ENCODE assay signal across 1 cellular context in the genomic region with DNA sequence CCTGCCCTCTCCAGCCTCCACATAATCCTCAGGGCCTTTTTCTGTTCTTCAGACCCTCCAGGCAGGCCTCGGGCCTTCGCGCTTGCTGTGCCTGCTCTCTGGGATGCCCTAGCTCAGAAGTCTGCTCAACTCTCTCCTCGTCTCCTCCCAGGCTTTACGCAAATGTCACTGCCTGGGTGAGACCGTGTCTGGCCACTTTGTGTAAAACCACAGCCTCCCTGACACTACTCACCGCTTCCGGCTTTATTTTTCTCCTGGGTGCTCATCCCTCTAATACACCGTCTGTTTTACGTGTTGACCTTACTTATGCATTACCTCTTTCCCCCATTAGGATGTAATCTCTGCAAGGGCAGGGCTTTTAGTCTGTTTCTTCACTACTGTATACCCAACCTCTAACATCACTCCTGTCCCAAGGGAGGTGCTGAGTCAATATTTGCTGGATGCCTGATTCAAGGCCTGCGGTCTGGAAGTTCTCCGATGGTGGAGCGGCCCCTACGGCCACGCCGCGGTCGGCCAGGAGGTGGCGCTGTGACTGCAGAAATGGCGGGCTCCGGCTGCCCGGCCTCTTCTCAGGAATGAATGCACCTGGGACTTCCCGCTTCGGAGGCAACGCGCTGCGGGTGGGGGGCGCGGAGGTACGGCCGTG.
TF ChIP-seq lines count a peak whose summit lies in the region.

No MANE protein-coding gene starts in this region.

TF ChIP-seq in GM23338, 12 proteins besides CTCF, POLR2A, EP300 and RAD21 (continued from another document):
- no peak for TF ChIP-seq EZH2phosphoT487 (IDR thresholded peaks at IDR 0.05; ENCODE audit: unreplicated experiment)
- no peak for TF ChIP-seq STAT1 (IDR thresholded peaks at IDR 0.05; ENCODE audit: unreplicated experiment)
- TF ChIP-seq ZNF114 (CRISPR knock-in tag; IDR thresholded peaks at IDR 0.05), result no peak
- TF ChIP-seq ZNF331 (CRISPR knock-in tag; IDR thresholded peaks at IDR 0.05; ENCODE audit: low read depth), result no peak
- no peak for TF ChIP-seq JUNB (IDR thresholded peaks at IDR 0.05; ENCODE audit: unreplicated experiment)
- TF ChIP-seq, protein P1, sequence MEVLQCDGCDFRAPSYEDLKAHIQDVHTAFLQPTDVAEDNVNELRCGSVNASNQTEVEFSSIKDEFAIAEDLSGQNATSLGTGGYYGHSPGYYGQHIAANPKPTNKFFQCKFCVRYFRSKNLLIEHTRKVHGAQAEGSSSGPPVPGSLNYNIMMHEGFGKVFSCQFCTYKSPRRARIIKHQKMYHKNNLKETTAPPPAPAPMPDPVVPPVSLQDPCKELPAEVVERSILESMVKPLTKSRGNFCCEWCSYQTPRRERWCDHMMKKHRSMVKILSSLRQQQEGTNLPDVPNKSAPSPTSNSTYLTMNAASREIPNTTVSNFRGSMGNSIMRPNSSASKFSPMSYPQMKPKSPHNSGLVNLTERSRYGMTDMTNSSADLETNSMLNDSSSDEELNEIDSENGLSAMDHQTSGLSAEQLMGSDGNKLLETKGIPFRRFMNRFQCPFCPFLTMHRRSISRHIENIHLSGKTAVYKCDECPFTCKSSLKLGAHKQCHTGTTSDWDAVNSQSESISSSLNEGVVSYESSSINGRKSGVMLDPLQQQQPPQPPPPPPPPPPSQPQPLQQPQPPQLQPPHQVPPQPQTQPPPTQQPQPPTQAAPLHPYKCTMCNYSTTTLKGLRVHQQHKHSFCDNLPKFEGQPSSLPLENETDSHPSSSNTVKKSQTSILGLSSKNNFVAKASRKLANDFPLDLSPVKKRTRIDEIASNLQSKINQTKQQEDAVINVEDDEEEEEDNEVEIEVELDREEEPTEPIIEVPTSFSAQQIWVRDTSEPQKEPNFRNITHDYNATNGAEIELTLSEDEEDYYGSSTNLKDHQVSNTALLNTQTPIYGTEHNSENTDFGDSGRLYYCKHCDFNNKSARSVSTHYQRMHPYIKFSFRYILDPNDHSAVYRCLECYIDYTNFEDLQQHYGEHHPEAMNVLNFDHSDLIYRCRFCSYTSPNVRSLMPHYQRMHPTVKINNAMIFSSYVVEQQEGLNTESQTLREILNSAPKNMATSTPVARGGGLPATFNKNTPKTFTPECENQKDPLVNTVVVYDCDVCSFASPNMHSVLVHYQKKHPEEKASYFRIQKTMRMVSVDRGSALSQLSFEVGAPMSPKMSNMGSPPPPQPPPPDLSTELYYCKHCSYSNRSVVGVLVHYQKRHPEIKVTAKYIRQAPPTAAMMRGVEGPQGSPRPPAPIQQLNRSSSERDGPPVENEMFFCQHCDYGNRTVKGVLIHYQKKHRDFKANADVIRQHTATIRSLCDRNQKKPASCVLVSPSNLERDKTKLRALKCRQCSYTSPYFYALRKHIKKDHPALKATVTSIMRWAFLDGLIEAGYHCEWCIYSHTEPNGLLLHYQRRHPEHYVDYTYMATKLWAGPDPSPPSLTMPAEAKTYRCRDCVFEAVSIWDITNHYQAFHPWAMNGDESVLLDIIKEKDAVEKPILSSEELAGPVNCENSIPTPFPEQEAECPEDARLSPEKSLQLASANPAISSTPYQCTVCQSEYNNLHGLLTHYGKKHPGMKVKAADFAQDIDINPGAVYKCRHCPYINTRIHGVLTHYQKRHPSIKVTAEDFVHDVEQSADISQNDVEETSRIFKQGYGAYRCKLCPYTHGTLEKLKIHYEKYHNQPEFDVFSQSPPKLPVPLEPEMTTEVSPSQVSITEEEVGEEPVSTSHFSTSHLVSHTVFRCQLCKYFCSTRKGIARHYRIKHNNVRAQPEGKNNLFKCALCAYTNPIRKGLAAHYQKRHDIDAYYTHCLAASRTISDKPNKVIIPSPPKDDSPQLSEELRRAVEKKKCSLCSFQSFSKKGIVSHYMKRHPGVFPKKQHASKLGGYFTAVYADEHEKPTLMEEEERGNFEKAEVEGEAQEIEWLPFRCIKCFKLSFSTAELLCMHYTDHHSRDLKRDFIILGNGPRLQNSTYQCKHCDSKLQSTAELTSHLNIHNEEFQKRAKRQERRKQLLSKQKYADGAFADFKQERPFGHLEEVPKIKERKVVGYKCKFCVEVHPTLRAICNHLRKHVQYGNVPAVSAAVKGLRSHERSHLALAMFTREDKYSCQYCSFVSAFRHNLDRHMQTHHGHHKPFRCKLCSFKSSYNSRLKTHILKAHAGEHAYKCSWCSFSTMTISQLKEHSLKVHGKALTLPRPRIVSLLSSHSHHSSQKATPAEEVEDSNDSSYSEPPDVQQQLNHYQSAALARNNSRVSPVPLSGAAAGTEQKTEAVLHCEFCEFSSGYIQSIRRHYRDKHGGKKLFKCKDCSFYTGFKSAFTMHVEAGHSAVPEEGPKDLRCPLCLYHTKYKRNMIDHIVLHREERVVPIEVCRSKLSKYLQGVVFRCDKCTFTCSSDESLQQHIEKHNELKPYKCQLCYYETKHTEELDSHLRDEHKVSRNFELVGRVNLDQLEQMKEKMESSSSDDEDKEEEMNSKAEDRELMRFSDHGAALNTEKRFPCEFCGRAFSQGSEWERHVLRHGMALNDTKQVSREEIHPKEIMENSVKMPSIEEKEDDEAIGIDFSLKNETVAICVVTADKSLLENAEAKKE (CRISPR knock-in tag; IDR thresholded peaks at IDR 0.05), result no peak
- no peak for TF ChIP-seq CREB1 (CRISPR knock-in tag; IDR thresholded peaks at IDR 0.05; ENCODE audit: low read depth)
- no peak for TF ChIP-seq EZH2 (IDR thresholded peaks at IDR 0.05; ENCODE audit: low read depth, unreplicated experiment)
TF ChIP-seq in GM23338: peak in this region for 0.
